Comparison of ENCODE assay signal across 21 cellular contexts in genomic region chr11:76576166-76576565, GRCh38.
DNase-seq lines count a peak whose midpoint lies in the region; ATAC-seq, FAIRE-seq and TF ChIP-seq lines count a peak whose summit lies in the region.
"Had no signal": no experiment of that assay in that cellular context is flagged by ENCODE, and none has a peak within 500 bp of the region (broad histone marks: within the 10 kb centered on the region; RNA-seq: fewer than 3 reads in every experiment).

No MANE protein-coding gene starts in this region.

- no peaks in the 10 kb centered on the region for H3K9me3 ChIP-seq in kidney (ENCODE audit: control insufficient read depth in 1 of 2, low read length in 2 of 2)
- H3K9me3 ChIP-seq: BE2C had no signal

- in situ Hi-C loops in Caki2 (cut with HindIII; ENCODE audit: low pct_unique_long_range_greater_than_20kb, low sequenced_read_pairs) = no loop called here

- no peaks in the 10 kb centered on the region for H3K36me3 ChIP-seq in kidney (ENCODE audit: control insufficient read depth in 1 of 2, insufficient read depth in 2 of 2, low read length in 2 of 2)
- H3K36me3 ChIP-seq: BE2C had no signal

- H3K27ac Mint-ChIP-seq in activated T-helper 1 cell treated with anti-CD3 and anti-CD28 coated beads, Interleukin-12 subunit alpha, Interleukin-12 subunit beta, Interleukin-2, Interleukin-4 antibody, amounts not matched to agents 30 ng/mL and 10 ng/mL and 1 ng/mL, durations not matched to agents 14 hours and 24 hours and 36 hours = peak overlapping the region; percentile 10
- peak overlapping the region; percentile 48 for H3K27ac Mint-ChIP-seq in osteocyte (ENCODE audit: unreplicated experiment)

- ATAC-seq in GM21526 (IDR thresholded peaks at IDR 0.05; ENCODE audit: low FRiP score, unreplicated experiment) (no peak), left lobe of liver (no peak)
- ATAC-seq: K562 had no signal

- peak; percentile 57 for DNase-seq in Caki2 (ENCODE audit: low read depth)
- DNase-seq in activated T-helper 1 cell treated with anti-CD3 and anti-CD28 coated beads, Interleukin-12 subunit alpha, Interleukin-12 subunit beta, Interleukin-2, Interleukin-4 antibody, amounts not matched to agents 30 ng/mL and 10 ng/mL and 1 ng/mL, durations not matched to agents 14 hours and 24 hours and 36 hours (ENCODE audit: low spot score) = no peak
- no peak for DNase-seq in kidney
- DNase-seq in osteocyte (ENCODE audit: extremely low spot score, unreplicated experiment) = no peak
- no peak for DNase-seq in T-helper 1 cell
- DNase-seq in left lobe of liver (ENCODE audit: low spot score) = no peak
- DNase-seq in NCI-H2196 (lab: John Stamatoyannopoulos, UW; ENCODE audit: unreplicated experiment) = no peak
- DNase-seq: BE2C; CD4-positive, CD25-positive, alpha-beta regulatory T cell; COR-L47; NCI-H1105 treated with DMSO at 0.1 percent for 48 hours; NCI-H1694; NCI-H524; NCI-H82; OCI-M1; SHP77 treated with DMSO at 0.1 percent for 48 hours had no signal

- peak overlapping the region; percentile 47 to 48 for H3K27ac ChIP-seq in kidney (ENCODE audit: low read depth in 2 of 2, low read length in 2 of 2)

- no peak overlapping the region for H3K9ac ChIP-seq in kidney (ENCODE audit: low read length in 2 of 2)

- intact Hi-C loops in activated T-helper 1 cell treated with anti-CD3 and anti-CD28 coated beads, Interleukin-12 subunit alpha, Interleukin-12 subunit beta, Interleukin-2, Interleukin-4 antibody, amounts not matched to agents 30 ng/mL and 10 ng/mL and 1 ng/mL, durations not matched to agents 14 hours and 24 hours and 36 hours (cut with micrococcal nuclease) = no loop called here
- intact Hi-C loops in kidney (cut with DNase I) = no loop called here

- H3K36me3 Mint-ChIP-seq in activated T-helper 1 cell treated with anti-CD3 and anti-CD28 coated beads, Interleukin-12 subunit alpha, Interleukin-12 subunit beta, Interleukin-2, Interleukin-4 antibody, amounts not matched to agents 30 ng/mL and 10 ng/mL and 1 ng/mL, durations not matched to agents 14 hours and 24 hours and 36 hours (ENCODE audit: low read depth) = no peaks in the 10 kb centered on the region
- no peaks in the 10 kb centered on the region for H3K36me3 Mint-ChIP-seq in osteocyte (ENCODE audit: unreplicated experiment)

- H3K4me3 ChIP-seq in kidney (ENCODE audit: low read length in 2 of 2) = no peak overlapping the region
- H3K4me3 ChIP-seq: K562 had no signal

- peaks cover 13 to 15% of the 10 kb centered on the region in 2 donors for H3K4me1 ChIP-seq in kidney (ENCODE audit: control insufficient read depth in 1 of 2, insufficient read depth in 1 of 2, low read depth in 1 of 2, low read length in 2 of 2)

- no peak for FAIRE-seq in kidney (lab: Jason Lieb, UNC)
- FAIRE-seq: A204.1, GM12891, H1, K562 had no signal

- peaks cover 5% of the 10 kb centered on the region for H3K27me3 Mint-ChIP-seq in activated T-helper 1 cell treated with anti-CD3 and anti-CD28 coated beads, Interleukin-12 subunit alpha, Interleukin-12 subunit beta, Interleukin-2, Interleukin-4 antibody, amounts not matched to agents 30 ng/mL and 10 ng/mL and 1 ng/mL, durations not matched to agents 14 hours and 24 hours and 36 hours (ENCODE audit: insufficient read depth)
- no peaks in the 10 kb centered on the region for H3K27me3 Mint-ChIP-seq in osteocyte (ENCODE audit: unreplicated experiment)

- H3K9me3 Mint-ChIP-seq in activated T-helper 1 cell treated with anti-CD3 and anti-CD28 coated beads, Interleukin-12 subunit alpha, Interleukin-12 subunit beta, Interleukin-2, Interleukin-4 antibody, amounts not matched to agents 30 ng/mL and 10 ng/mL and 1 ng/mL, durations not matched to agents 14 hours and 24 hours and 36 hours = no peaks in the 10 kb centered on the region
- H3K9me3 Mint-ChIP-seq in osteocyte (ENCODE audit: unreplicated experiment) = peaks cover 8% of the 10 kb centered on the region

- no peak overlapping the region for H3K4me3 Mint-ChIP-seq in activated T-helper 1 cell treated with anti-CD3 and anti-CD28 coated beads, Interleukin-12 subunit alpha, Interleukin-12 subunit beta, Interleukin-2, Interleukin-4 antibody, amounts not matched to agents 30 ng/mL and 10 ng/mL and 1 ng/mL, durations not matched to agents 14 hours and 24 hours and 36 hours
- no peak overlapping the region for H3K4me3 Mint-ChIP-seq in osteocyte (ENCODE audit: unreplicated experiment)
- H3K4me3 Mint-ChIP-seq: CD4-positive, CD25-positive, alpha-beta regulatory T cell had no signal

- TF ChIP-seq CTCF in kidney (IDR thresholded peaks at IDR 0.05; ENCODE audit: borderline replicate concordance, extremely low read depth, insufficient read depth) = no peak
- TF ChIP-seq CTCF in osteocyte (IDR thresholded peaks at IDR 0.05) = no peak

- H3K4me1 Mint-ChIP-seq in activated T-helper 1 cell treated with anti-CD3 and anti-CD28 coated beads, Interleukin-12 subunit alpha, Interleukin-12 subunit beta, Interleukin-2, Interleukin-4 antibody, amounts not matched to agents 30 ng/mL and 10 ng/mL and 1 ng/mL, durations not matched to agents 14 hours and 24 hours and 36 hours (ENCODE audit: low read depth) = peaks cover 10% of the 10 kb centered on the region
- H3K4me1 Mint-ChIP-seq in osteocyte (ENCODE audit: unreplicated experiment) = peaks cover 71% of the 10 kb centered on the region
